Comparison of ENCODE assay signal across 1 cellular context in the genomic region with DNA sequence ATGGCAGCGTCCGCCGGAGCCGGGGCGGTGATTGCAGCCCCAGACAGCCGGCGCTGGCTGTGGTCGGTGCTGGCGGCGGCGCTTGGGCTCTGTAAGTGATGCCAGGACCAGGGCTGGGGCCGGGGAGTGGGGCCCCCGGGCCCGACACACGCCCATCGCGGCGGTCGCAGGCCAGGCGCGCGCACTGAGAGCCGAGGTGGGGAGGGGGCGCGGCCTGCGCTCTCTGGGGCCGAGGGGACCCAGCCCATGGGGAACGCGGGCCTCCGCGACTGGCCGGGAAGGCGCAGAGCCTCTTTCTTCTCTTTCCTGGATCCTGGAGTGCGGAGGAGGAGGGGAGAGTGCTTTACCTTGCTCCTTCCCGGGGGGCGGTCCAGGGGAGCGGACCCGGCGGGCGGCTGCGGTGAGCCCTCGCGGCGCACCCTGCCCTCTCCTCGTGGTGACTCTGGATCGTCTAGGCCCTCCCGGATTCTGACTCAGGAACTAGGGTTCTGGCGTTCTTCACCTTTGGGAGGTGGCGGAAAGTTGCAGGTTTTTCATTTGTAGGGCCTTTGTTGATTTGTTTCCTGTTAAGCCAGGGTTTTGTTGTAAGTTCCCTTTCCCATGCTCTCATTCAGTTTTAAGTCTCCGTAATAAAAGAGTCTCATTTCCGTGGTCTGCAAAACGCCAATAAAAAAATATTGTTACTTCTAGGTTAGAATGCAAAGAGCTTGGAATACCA.
TF ChIP-seq lines count a peak whose summit lies in the region.

No MANE protein-coding gene starts in this region.

TF ChIP-seq in HepG2, 621 proteins besides CTCF, POLR2A, EP300 and RAD21 (continued from another document and continues in another):
- TF ChIP-seq MLXIP (CRISPR knock-in tag; IDR thresholded peaks at IDR 0.05; ENCODE audit: borderline replicate concordance): no peak
- no peak for TF ChIP-seq ZMYM2 (CRISPR knock-in tag; IDR thresholded peaks at IDR 0.05)
- no peak for TF ChIP-seq ZNF180 (CRISPR knock-in tag; IDR thresholded peaks at IDR 0.05; ENCODE audit: borderline replicate concordance, low read depth)
- no peak for TF ChIP-seq ZNF121 (CRISPR knock-in tag; IDR thresholded peaks at IDR 0.05)
- 0 out of 2 replicates have a peak, but pooled peaks have one; percentile 74 for TF ChIP-seq ZNF790 (CRISPR knock-in tag; IDR thresholded peaks at IDR 0.05; ENCODE audit: borderline replicate concordance)
- TF ChIP-seq MED8 (CRISPR knock-in tag; IDR thresholded peaks at IDR 0.05; ENCODE audit: insufficient replicate concordance): no peak
- TF ChIP-seq TBX2 (CRISPR knock-in tag; IDR thresholded peaks at IDR 0.05; ENCODE audit: borderline replicate concordance): no peak
- no peak for TF ChIP-seq ZNF780A (CRISPR knock-in tag; IDR thresholded peaks at IDR 0.05)
- TF ChIP-seq BRCA1 (CRISPR knock-in tag; IDR thresholded peaks at IDR 0.05): no peak
- peak; percentile 44 for TF ChIP-seq SRSF1 (optimal IDR thresholded peaks at IDR 0.05; ENCODE audit: low read depth, low read length)
- TF ChIP-seq ZNF841 (CRISPR knock-in tag; IDR thresholded peaks at IDR 0.05; ENCODE audit: borderline replicate concordance): no peak
- peak; percentile 91 for TF ChIP-seq ZNF563 (CRISPR knock-in tag; IDR thresholded peaks at IDR 0.05)
- TF ChIP-seq, protein P1, sequence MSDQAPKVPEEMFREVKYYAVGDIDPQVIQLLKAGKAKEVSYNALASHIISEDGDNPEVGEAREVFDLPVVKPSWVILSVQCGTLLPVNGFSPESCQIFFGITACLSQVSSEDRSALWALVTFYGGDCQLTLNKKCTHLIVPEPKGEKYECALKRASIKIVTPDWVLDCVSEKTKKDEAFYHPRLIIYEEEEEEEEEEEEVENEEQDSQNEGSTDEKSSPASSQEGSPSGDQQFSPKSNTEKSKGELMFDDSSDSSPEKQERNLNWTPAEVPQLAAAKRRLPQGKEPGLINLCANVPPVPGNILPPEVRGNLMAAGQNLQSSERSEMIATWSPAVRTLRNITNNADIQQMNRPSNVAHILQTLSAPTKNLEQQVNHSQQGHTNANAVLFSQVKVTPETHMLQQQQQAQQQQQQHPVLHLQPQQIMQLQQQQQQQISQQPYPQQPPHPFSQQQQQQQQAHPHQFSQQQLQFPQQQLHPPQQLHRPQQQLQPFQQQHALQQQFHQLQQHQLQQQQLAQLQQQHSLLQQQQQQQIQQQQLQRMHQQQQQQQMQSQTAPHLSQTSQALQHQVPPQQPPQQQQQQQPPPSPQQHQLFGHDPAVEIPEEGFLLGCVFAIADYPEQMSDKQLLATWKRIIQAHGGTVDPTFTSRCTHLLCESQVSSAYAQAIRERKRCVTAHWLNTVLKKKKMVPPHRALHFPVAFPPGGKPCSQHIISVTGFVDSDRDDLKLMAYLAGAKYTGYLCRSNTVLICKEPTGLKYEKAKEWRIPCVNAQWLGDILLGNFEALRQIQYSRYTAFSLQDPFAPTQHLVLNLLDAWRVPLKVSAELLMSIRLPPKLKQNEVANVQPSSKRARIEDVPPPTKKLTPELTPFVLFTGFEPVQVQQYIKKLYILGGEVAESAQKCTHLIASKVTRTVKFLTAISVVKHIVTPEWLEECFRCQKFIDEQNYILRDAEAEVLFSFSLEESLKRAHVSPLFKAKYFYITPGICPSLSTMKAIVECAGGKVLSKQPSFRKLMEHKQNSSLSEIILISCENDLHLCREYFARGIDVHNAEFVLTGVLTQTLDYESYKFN (CRISPR knock-in tag; conservative IDR thresholded peaks at IDR 0.05): no peak
- TF ChIP-seq, protein P2, sequence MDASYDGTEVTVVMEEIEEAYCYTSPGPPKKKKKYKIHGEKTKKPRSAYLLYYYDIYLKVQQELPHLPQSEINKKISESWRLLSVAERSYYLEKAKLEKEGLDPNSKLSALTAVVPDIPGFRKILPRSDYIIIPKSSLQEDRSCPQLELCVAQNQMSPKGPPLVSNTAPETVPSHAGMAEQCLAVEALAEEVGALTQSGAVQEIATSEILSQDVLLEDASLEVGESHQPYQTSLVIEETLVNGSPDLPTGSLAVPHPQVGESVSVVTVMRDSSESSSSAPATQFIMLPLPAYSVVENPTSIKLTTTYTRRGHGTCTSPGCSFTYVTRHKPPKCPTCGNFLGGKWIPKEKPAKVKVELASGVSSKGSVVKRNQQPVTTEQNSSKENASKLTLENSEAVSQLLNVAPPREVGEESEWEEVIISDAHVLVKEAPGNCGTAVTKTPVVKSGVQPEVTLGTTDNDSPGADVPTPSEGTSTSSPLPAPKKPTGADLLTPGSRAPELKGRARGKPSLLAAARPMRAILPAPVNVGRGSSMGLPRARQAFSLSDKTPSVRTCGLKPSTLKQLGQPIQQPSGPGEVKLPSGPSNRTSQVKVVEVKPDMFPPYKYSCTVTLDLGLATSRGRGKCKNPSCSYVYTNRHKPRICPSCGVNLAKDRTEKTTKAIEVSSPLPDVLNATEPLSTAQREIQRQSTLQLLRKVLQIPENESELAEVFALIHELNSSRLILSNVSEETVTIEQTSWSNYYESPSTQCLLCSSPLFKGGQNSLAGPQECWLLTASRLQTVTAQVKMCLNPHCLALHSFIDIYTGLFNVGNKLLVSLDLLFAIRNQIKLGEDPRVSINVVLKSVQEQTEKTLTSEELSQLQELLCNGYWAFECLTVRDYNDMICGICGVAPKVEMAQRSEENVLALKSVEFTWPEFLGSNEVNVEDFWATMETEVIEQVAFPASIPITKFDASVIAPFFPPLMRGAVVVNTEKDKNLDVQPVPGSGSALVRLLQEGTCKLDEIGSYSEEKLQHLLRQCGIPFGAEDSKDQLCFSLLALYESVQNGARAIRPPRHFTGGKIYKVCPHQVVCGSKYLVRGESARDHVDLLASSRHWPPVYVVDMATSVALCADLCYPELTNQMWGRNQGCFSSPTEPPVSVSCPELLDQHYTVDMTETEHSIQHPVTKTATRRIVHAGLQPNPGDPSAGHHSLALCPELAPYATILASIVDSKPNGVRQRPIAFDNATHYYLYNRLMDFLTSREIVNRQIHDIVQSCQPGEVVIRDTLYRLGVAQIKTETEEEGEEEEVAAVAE (CRISPR knock-in tag; IDR thresholded peaks at IDR 0.05; ENCODE audit: borderline replicate concordance): no peak
- 0 out of 2 replicates have a peak, but pooled peaks have one; percentile 33 for TF ChIP-seq FOXC1 (CRISPR knock-in tag; IDR thresholded peaks at IDR 0.05; ENCODE audit: borderline replicate concordance)
- TF ChIP-seq AFF4 (CRISPR knock-in tag; IDR thresholded peaks at IDR 0.05): no peak
- peak; percentile 80 for TF ChIP-seq ZFX (CRISPR knock-in tag; IDR thresholded peaks at IDR 0.05; ENCODE audit: low read depth)
- TF ChIP-seq, protein P3, sequence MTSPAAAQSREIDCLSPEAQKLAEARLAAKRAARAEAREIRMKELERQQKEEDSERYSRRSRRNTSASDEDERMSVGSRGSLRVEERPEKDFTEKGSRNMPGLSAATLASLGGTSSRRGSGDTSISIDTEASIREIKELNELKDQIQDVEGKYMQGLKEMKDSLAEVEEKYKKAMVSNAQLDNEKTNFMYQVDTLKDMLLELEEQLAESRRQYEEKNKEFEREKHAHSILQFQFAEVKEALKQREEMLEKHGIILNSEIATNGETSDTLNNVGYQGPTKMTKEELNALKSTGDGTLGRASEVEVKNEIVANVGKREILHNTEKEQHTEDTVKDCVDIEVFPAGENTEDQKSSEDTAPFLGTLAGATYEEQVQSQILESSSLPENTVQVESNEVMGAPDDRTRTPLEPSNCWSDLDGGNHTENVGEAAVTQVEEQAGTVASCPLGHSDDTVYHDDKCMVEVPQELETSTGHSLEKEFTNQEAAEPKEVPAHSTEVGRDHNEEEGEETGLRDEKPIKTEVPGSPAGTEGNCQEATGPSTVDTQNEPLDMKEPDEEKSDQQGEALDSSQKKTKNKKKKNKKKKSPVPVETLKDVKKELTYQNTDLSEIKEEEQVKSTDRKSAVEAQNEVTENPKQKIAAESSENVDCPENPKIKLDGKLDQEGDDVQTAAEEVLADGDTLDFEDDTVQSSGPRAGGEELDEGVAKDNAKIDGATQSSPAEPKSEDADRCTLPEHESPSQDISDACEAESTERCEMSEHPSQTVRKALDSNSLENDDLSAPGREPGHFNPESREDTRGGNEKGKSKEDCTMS (CRISPR knock-in tag; conservative IDR thresholded peaks at IDR 0.05): no peak
- no peak for TF ChIP-seq HNRNPH1 (optimal IDR thresholded peaks at IDR 0.05; ENCODE audit: low read depth, low read length)
- TF ChIP-seq ELK4 (CRISPR knock-in tag; IDR thresholded peaks at IDR 0.05; ENCODE audit: borderline replicate concordance): no peak
- no peak for TF ChIP-seq ARID2 (CRISPR knock-in tag; IDR thresholded peaks at IDR 0.05; ENCODE audit: borderline replicate concordance)
- TF ChIP-seq KLF9 (CRISPR knock-in tag; IDR thresholded peaks at IDR 0.05; ENCODE audit: low read depth): no peak
- TF ChIP-seq, protein P4, sequence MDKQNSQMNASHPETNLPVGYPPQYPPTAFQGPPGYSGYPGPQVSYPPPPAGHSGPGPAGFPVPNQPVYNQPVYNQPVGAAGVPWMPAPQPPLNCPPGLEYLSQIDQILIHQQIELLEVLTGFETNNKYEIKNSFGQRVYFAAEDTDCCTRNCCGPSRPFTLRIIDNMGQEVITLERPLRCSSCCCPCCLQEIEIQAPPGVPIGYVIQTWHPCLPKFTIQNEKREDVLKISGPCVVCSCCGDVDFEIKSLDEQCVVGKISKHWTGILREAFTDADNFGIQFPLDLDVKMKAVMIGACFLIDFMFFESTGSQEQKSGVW (CRISPR knock-in tag; IDR thresholded peaks at IDR 0.05; ENCODE audit: borderline replicate concordance): no peak
- TF ChIP-seq ZNF768 (CRISPR knock-in tag; IDR thresholded peaks at IDR 0.05): peak; percentile 34; the same call in 1 of the 2 replicates
- no peak for TF ChIP-seq DZIP1 (CRISPR knock-in tag; IDR thresholded peaks at IDR 0.05)
- TF ChIP-seq THAP11 (CRISPR knock-in tag; IDR thresholded peaks at IDR 0.05): no peak
